Comparison of ENCODE assay signal across 15 cellular contexts in the genomic region with DNA sequence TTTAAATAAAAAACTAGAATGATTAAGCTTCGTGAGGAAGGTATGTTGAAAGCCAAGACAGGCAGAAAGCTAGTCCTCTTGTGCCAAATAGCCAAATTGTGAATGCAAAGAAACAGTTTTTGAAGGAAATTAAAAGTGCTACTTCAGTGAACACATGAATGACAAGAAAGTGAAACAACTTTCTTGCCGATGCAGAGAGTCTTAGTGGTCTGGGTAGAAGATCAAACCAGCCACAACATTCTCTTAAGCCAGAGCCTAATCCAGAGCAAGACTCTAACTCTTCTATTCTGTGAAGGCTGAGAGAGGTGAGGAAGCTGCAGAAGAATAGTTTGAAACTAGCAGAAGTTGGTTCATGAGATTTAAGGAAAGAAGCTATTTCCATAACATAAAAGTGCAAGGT.
"Had no signal": no experiment of that assay in that cellular context is flagged by ENCODE, and none has a peak within 500 bp of the region (broad histone marks: within the 10 kb centered on the region; RNA-seq: fewer than 3 reads in every experiment).

No MANE protein-coding gene starts in this region.

- H3K9me3 Mint-ChIP-seq: stimulated activated naive B cell treated with anti-CD40 and anti-IgM and Interleukin-4, amounts not matched to agents 10 μg/mL and 1 μg/mL and 100 μg/mL, for 72 hours had no signal

- H3K9me3 ChIP-seq: psoas muscle, right lobe of liver, suprapubic skin, upper lobe of left lung had no signal

- H3K27ac ChIP-seq: adrenal gland, left ventricle myocardium inferior, psoas muscle, right lobe of liver, suprapubic skin, upper lobe of left lung had no signal

- ATAC-seq: psoas muscle; right lobe of liver; stimulated activated naive B cell treated with anti-CD40 and anti-IgM and Interleukin-4, amounts not matched to agents 10 μg/mL and 1 μg/mL and 100 μg/mL, for 72 hours had no signal

- H3K4me3 Mint-ChIP-seq: nephron progenitor cell; stimulated activated naive B cell treated with anti-CD40 and anti-IgM and Interleukin-4, amounts not matched to agents 10 μg/mL and 1 μg/mL and 100 μg/mL, for 72 hours had no signal

- H3K4me3 ChIP-seq: adrenal gland, left ventricle myocardium inferior, psoas muscle, right lobe of liver, suprapubic skin, upper lobe of left lung had no signal

- DNase-seq: activated CD4-positive, alpha-beta T cell treated with anti-CD3 and anti-CD28 coated beads for 1 hour; adrenal gland; caudate nucleus; cortex of kidney; effector memory CD4-positive, alpha-beta T cell; kidney; left ventricle myocardium inferior; mesenchymal stem cell; nephron progenitor cell; psoas muscle; right lobe of liver; stimulated activated naive B cell treated with anti-CD40 and anti-IgM and Interleukin-4, amounts not matched to agents 10 μg/mL and 1 μg/mL and 100 μg/mL, for 72 hours; T1000; upper lobe of left lung had no signal

- H3K27ac Mint-ChIP-seq: nephron progenitor cell; stimulated activated naive B cell treated with anti-CD40 and anti-IgM and Interleukin-4, amounts not matched to agents 10 μg/mL and 1 μg/mL and 100 μg/mL, for 72 hours had no signal

- H3K4me1 ChIP-seq: adrenal gland, left ventricle myocardium inferior, psoas muscle, right lobe of liver, suprapubic skin had no signal

- H3K27me3 Mint-ChIP-seq: stimulated activated naive B cell treated with anti-CD40 and anti-IgM and Interleukin-4, amounts not matched to agents 10 μg/mL and 1 μg/mL and 100 μg/mL, for 72 hours had no signal

- H3K27me3 ChIP-seq: adrenal gland, right lobe of liver, suprapubic skin, upper lobe of left lung had no signal

- H3K4me1 Mint-ChIP-seq: nephron progenitor cell; stimulated activated naive B cell treated with anti-CD40 and anti-IgM and Interleukin-4, amounts not matched to agents 10 μg/mL and 1 μg/mL and 100 μg/mL, for 72 hours had no signal
